Comparison of ENCODE assay signal across 1 cellular context in the genomic region with DNA sequence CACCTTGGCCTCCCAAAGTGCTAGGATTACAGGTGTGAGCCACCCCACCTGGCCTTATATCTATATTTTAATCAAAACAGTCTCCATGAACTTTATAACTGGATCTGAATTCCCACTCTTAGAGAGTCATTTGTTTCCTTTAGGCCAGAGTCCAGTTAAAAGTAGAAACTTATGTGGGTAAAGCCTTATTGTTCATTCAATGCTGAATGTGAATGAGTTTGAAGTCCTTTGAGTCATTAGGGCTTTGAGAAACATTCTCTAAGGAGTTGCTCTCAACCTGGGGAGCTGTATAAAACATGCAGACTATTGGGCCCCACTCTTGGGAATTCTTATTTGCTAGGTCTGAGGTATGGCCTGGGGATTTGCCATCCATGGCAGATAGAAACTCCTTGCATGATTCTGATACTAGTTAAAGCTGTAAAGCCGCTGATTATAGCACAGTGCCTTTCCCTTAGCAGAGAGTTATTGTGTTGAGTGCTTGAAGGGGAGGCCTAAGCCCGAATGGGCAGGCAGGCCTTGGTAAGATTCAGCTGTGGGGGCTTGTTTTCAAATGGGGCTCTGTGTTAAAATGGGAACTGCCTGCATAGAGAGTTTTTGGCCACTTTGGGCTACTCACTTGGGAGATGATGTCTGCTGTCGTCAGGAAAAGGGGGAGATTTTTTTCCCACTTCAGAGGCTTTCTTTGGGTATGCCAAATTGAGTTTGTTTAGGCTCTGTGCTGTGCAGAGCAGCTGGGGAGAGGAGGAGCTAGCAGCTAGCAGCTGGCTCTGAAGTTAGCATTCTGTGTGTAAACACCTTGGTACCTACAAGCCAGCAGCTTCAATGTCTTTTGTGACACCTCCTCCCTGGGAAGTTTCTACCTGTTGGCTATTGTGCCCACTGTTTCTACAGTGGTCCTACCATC.
TF ChIP-seq lines count a peak whose summit lies in the region.

No MANE protein-coding gene starts in this region.

TF ChIP-seq in GM12878, 131 proteins besides CTCF, POLR2A, EP300 and RAD21 (continued from another document):
- TF ChIP-seq ZNF274 (IDR thresholded peaks at IDR 0.05; ENCODE audit: insufficient read depth, insufficient read length) = no peak
- no peak for TF ChIP-seq IKZF2 (IDR thresholded peaks at IDR 0.05)
- no peak for TF ChIP-seq NBN (IDR thresholded peaks at IDR 0.05)
- TF ChIP-seq GATAD2B (conservative IDR thresholded peaks at IDR 0.05; ENCODE audit: low read depth) = no peak
- TF ChIP-seq PAX8 (IDR thresholded peaks at IDR 0.05) = no peak
- no peak for TF ChIP-seq EGR1 (IDR thresholded peaks at IDR 0.05; ENCODE audit: borderline replicate concordance in 1 of 2, low read depth in 2 of 2, low read length in 2 of 2)
- TF ChIP-seq, protein P1, sequence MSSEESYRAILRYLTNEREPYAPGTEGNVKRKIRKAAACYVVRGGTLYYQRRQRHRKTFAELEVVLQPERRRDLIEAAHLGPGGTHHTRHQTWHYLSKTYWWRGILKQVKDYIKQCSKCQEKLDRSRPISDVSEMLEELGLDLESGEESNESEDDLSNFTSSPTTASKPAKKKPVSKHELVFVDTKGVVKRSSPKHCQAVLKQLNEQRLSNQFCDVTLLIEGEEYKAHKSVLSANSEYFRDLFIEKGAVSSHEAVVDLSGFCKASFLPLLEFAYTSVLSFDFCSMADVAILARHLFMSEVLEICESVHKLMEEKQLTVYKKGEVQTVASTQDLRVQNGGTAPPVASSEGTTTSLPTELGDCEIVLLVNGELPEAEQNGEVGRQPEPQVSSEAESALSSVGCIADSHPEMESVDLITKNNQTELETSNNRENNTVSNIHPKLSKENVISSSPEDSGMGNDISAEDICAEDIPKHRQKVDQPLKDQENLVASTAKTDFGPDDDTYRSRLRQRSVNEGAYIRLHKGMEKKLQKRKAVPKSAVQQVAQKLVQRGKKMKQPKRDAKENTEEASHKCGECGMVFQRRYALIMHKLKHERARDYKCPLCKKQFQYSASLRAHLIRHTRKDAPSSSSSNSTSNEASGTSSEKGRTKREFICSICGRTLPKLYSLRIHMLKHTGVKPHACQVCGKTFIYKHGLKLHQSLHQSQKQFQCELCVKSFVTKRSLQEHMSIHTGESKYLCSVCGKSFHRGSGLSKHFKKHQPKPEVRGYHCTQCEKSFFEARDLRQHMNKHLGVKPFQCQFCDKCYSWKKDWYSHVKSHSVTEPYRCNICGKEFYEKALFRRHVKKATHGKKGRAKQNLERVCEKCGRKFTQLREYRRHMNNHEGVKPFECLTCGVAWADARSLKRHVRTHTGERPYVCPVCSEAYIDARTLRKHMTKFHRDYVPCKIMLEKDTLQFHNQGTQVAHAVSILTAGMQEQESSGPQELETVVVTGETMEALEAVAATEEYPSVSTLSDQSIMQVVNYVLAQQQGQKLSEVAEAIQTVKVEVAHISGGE (CRISPR knock-in tag; IDR thresholded peaks at IDR 0.05) = no peak
- TF ChIP-seq, protein P2, sequence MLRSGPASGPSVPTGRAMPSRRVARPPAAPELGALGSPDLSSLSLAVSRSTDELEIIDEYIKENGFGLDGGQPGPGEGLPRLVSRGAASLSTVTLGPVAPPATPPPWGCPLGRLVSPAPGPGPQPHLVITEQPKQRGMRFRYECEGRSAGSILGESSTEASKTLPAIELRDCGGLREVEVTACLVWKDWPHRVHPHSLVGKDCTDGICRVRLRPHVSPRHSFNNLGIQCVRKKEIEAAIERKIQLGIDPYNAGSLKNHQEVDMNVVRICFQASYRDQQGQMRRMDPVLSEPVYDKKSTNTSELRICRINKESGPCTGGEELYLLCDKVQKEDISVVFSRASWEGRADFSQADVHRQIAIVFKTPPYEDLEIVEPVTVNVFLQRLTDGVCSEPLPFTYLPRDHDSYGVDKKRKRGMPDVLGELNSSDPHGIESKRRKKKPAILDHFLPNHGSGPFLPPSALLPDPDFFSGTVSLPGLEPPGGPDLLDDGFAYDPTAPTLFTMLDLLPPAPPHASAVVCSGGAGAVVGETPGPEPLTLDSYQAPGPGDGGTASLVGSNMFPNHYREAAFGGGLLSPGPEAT (IDR thresholded peaks at IDR 0.05; ENCODE audit: low read depth) = no peak
